22 cellular contexts compared by ENCODE assay signal in the genomic region with DNA sequence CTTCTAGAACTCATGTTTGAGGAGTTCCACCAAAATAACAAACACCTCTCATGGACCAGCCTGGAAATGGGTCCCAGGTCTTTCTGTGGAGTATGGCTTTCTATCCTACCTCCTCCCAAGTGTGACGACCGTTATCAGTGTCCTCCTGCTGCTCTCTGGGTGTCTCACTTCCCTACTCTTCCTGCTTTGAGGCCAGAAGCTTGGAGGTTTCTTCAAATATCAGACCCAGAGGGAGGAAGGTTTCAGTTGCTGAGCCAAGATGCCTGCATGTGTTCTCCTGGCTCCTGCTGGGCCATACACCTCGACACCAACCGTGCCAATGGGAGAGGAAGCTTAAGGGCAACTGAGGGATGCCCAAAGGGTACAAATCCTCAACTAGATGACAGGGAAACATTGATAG.
"Had no signal": no experiment of that assay in that cellular context is flagged by ENCODE, and none has a peak within 500 bp of the region (broad histone marks: within the 10 kb centered on the region; RNA-seq: fewer than 3 reads in every experiment).

No MANE protein-coding gene starts in this region.

- H3K4me1 ChIP-seq: Peyer's patch had no signal

- H3K27ac ChIP-seq: KMS-11, PC-9, Peyer's patch had no signal

- H3K4me2 ChIP-seq: KMS-11, PC-9, SK-N-SH had no signal

- DNase-seq: IMR-90, Kasumi-1, MM.1S, NCI-H1092 treated with DMSO at 0.1 percent for 48 hours, NCI-H1436, NCI-H187, NCI-H2029, NCI-H2081 treated with DMSO at 0.1 percent for 48 hours, NCI-H2171, NCI-H226, NCI-H446, NCI-H510A, NCI-H524 treated with DMSO at 0.1 percent for 48 hours, NCI-H69, NCI-H774, PC-9, Peyer's patch, Right ventricle myocardium superior, SIG-M5, SK-N-SH, SW 1271 had no signal

- H3K4me3 ChIP-seq: PC-9, Peyer's patch had no signal

- H3K27me3 ChIP-seq: Peyer's patch had no signal

- H3K9ac ChIP-seq: KMS-11, SK-N-SH had no signal

- H3K9me3 ChIP-seq: Peyer's patch, SK-N-SH had no signal
